Comparison of ENCODE assay signal across 12 cellular contexts in the genomic region with DNA sequence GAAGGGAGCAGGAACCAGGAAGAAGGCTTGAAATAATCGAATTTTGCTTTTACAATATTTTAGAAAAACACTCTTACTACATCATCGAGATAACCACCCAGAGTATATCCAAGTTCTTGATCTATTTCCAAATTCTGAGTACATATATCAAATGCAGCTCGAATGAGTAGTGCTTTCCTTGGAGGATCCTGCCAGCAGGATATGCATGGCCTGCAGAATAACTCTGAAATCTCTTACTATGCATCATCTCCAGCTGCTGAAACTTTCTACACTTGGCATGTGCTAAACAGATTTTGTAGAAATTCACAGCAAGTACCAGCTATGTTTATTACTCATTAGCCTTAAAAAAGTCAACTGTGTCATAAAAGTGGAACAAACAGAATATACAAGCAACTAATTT.
DNase-seq lines count a peak whose midpoint lies in the region; ATAC-seq and TF ChIP-seq lines count a peak whose summit lies in the region.
"Had no signal": no experiment of that assay in that cellular context is flagged by ENCODE, and none has a peak within 500 bp of the region (broad histone marks: within the 10 kb centered on the region; RNA-seq: fewer than 3 reads in every experiment).

No MANE protein-coding gene starts in this region.

- H2AFZ ChIP-seq in SU-DHL-6 (ENCODE audit: low read depth, low read length, severe bottlenecking), result peak overlapping the region; percentile 52

- no peak for TF ChIP-seq CTCF in SU-DHL-6 (IDR thresholded peaks at IDR 0.05; ENCODE audit: insufficient read depth, low read length, poor library complexity, severe bottlenecking)

- no peaks in the 10 kb centered on the region for H3K36me3 Mint-ChIP-seq in stimulated activated naive B cell treated with anti-CD40 and anti-IgM and Interleukin-4, amounts not matched to agents 10 μg/mL and 1 μg/mL and 100 μg/mL, for 72 hours

- peak; percentile 65 for DNase-seq in EL
- peak; percentile 80 for DNase-seq in fibroblast of gingiva (ENCODE audit: low read depth)
- peak; percentile 85 for DNase-seq in skeletal muscle cell (ENCODE audit: low read depth)
- no peak for DNase-seq in DMS 273 (lab: John Stamatoyannopoulos, UW; ENCODE audit: unreplicated experiment)
- no peak for DNase-seq in epidermal melanocyte (ENCODE audit: insufficient read length, low spot score)
- DNase-seq in stimulated activated naive B cell treated with anti-CD40 and anti-IgM and Interleukin-4, amounts not matched to agents 10 μg/mL and 1 μg/mL and 100 μg/mL, for 72 hours, result no peak
- DNase-seq: activated CD4-positive, alpha-beta T cell treated with anti-CD3 and anti-CD28 coated beads, Interleukin-2, amount 50 U/mL, for 4 hours; aorta; effector memory CD4-positive, alpha-beta T cell; psoas muscle had no signal

- H3K27me3 ChIP-seq in SU-DHL-6 (ENCODE audit: low read length), result no peaks in the 10 kb centered on the region

- no peaks in the 10 kb centered on the region for H3K27me3 Mint-ChIP-seq in stimulated activated naive B cell treated with anti-CD40 and anti-IgM and Interleukin-4, amounts not matched to agents 10 μg/mL and 1 μg/mL and 100 μg/mL, for 72 hours

- no peaks in the 10 kb centered on the region for H3K9me2 ChIP-seq in SU-DHL-6 (replicated peaks; ENCODE audit: insufficient read depth, low read length)

- no peaks in the 10 kb centered on the region for H3K36me3 ChIP-seq in SU-DHL-6 (ENCODE audit: low read length)

- no peak overlapping the region for H3K27ac Mint-ChIP-seq in stimulated activated naive B cell treated with anti-CD40 and anti-IgM and Interleukin-4, amounts not matched to agents 10 μg/mL and 1 μg/mL and 100 μg/mL, for 72 hours

- peaks cover 7% of the 10 kb centered on the region; the same call in 1 of the 2 replicates for H3F3A ChIP-seq in SU-DHL-6 (ENCODE audit: insufficient read depth)

- no peak for ATAC-seq in stimulated activated naive B cell treated with anti-CD40 and anti-IgM and Interleukin-4, amounts not matched to agents 10 μg/mL and 1 μg/mL and 100 μg/mL, for 72 hours (replicated peaks)
- no peak for ATAC-seq in GM18858 (IDR thresholded peaks at IDR 0.05; ENCODE audit: unreplicated experiment)

- H3K4me3 Mint-ChIP-seq in stimulated activated naive B cell treated with anti-CD40 and anti-IgM and Interleukin-4, amounts not matched to agents 10 μg/mL and 1 μg/mL and 100 μg/mL, for 72 hours, result no peak overlapping the region

- peaks cover 9 to 31% of the 10 kb centered on the region in 2 donors for H3K4me1 Mint-ChIP-seq in stimulated activated naive B cell treated with anti-CD40 and anti-IgM and Interleukin-4, amounts not matched to agents 10 μg/mL and 1 μg/mL and 100 μg/mL, for 72 hours

- no peaks in the 10 kb centered on the region for H3K9me3 Mint-ChIP-seq in stimulated activated naive B cell treated with anti-CD40 and anti-IgM and Interleukin-4, amounts not matched to agents 10 μg/mL and 1 μg/mL and 100 μg/mL, for 72 hours

- peak overlapping the region; percentile 7 for H3K4me2 ChIP-seq in SU-DHL-6 (ENCODE audit: low read depth, low read length, poor library complexity, severe bottlenecking)

- no peaks in the 10 kb centered on the region for H4K20me1 ChIP-seq in SU-DHL-6 (ENCODE audit: low read depth, low read length)

- H3K27ac ChIP-seq in SU-DHL-6 (ENCODE audit: low read depth, low read length), result peak overlapping the region; percentile 40
- H3K27ac ChIP-seq: psoas muscle had no signal

- H3K4me3 ChIP-seq in SU-DHL-6 (ENCODE audit: insufficient read depth, low read length, poor library complexity, severe bottlenecking), result no peak overlapping the region
- no peak overlapping the region for H3K4me3 ChIP-seq in skeletal muscle cell (ENCODE audit: low read depth, low read length)
- H3K4me3 ChIP-seq: psoas muscle had no signal

- no peaks in the 10 kb centered on the region for H3K9me3 ChIP-seq in SU-DHL-6 (ENCODE audit: insufficient read depth, low read length)
- H3K9me3 ChIP-seq: psoas muscle had no signal

- H3K79me2 ChIP-seq in SU-DHL-6 (ENCODE audit: insufficient read depth, low read length), result no peaks in the 10 kb centered on the region

- H3K9ac ChIP-seq in SU-DHL-6 (ENCODE audit: low read length), result no peak overlapping the region; the same call in 1 of the 2 replicates

Comparison
In these comparisons a context has a peak if more than half of its experiments do, and no peak if none do; other contexts are left out.
1. DNase-seq: peak in EL (single experiment), fibroblast of gingiva (single experiment) and skeletal muscle cell (single experiment); none in DMS 273 (single experiment), epidermal melanocyte (single experiment) and stimulated activated naive B cell treated with anti-CD40 and anti-IgM and Interleukin-4, amounts not matched to agents 10 μg/mL and 1 μg/mL and 100 μg/mL, for 72 hours (single experiment).